Comparison of ENCODE assay signal across 16 cellular contexts in genomic region chr2:22481507-22482217, GRCh38.
"Had no signal": no experiment of that assay in that cellular context is flagged by ENCODE, and none has a peak within 500 bp of the region (broad histone marks: within the 10 kb centered on the region; RNA-seq: fewer than 3 reads in every experiment).

No MANE protein-coding gene starts in this region.

- H3K9me3 ChIP-seq: lower lobe of right lung, prostate gland, sigmoid colon, transverse colon had no signal

- H3K27ac Mint-ChIP-seq: activated naive CD4-positive, alpha-beta T cell treated with anti-CD3 and anti-CD28 coated beads for 36 hours; activated T-helper 2 cell treated with anti-CD3 and anti-CD28 coated beads, Interferon-gamma antibody, Interleukin-2, Interleukin-4, amounts not matched to agents 10 μg/mL and 5 μg/mL and 100 μg/mL, durations not matched to agents 14 hours and 24 hours and 36 hours; mesothelial cell of epicardium; stimulated activated memory B cell treated with anti-CD40 and anti-IgM and Interleukin-4, amounts not matched to agents 10 μg/mL and 1 μg/mL and 100 μg/mL, for 72 hours; T-helper 17 cell had no signal

- H3K4me3 ChIP-seq: cardiac muscle cell, lower lobe of right lung, prostate gland, sigmoid colon, transverse colon had no signal

- H3K27me3 ChIP-seq: cardiac muscle cell, sigmoid colon, transverse colon had no signal

- DNase-seq: activated CD4-positive, alpha-beta T cell treated with anti-CD3 and anti-CD28 coated beads, Interleukin-2, amount 50 U/mL, for 48 hours; activated naive CD4-positive, alpha-beta T cell treated with anti-CD3 and anti-CD28 coated beads for 36 hours; erythroblast; kidney glomerular epithelial cell; lower lobe of right lung; sigmoid colon; stimulated activated CD4-positive, alpha-beta T cell treated with anti-CD3 and anti-CD28 coated beads, Interleukin-12 subunit alpha, Interleukin-12 subunit beta, amount 100 ng/mL, for 4 hours; T-helper 17 cell; transverse colon; WERI-Rb-1 had no signal

- H3K4me1 Mint-ChIP-seq: stimulated activated memory B cell treated with anti-CD40 and anti-IgM and Interleukin-4, amounts not matched to agents 10 μg/mL and 1 μg/mL and 100 μg/mL, for 72 hours; T-helper 17 cell had no signal

- H3K27me3 Mint-ChIP-seq: stimulated activated memory B cell treated with anti-CD40 and anti-IgM and Interleukin-4, amounts not matched to agents 10 μg/mL and 1 μg/mL and 100 μg/mL, for 72 hours; T-helper 17 cell had no signal

- H3K27ac ChIP-seq: cardiac muscle cell, lower lobe of right lung, prostate gland, sigmoid colon, transverse colon, WERI-Rb-1 had no signal

- H3K36me3 Mint-ChIP-seq: mesothelial cell of epicardium; stimulated activated memory B cell treated with anti-CD40 and anti-IgM and Interleukin-4, amounts not matched to agents 10 μg/mL and 1 μg/mL and 100 μg/mL, for 72 hours had no signal

- H3K9me3 Mint-ChIP-seq: mesothelial cell of epicardium had no signal

- H3K4me3 Mint-ChIP-seq: activated naive CD4-positive, alpha-beta T cell treated with anti-CD3 and anti-CD28 coated beads for 36 hours; mesothelial cell of epicardium; stimulated activated memory B cell treated with anti-CD40 and anti-IgM and Interleukin-4, amounts not matched to agents 10 μg/mL and 1 μg/mL and 100 μg/mL, for 72 hours; T-helper 17 cell had no signal

- H3K36me3 ChIP-seq: cardiac muscle cell, lower lobe of right lung, prostate gland, sigmoid colon, transverse colon, WERI-Rb-1 had no signal

- H3K4me1 ChIP-seq: lower lobe of right lung, prostate gland, transverse colon had no signal

- FAIRE-seq: astrocyte had no signal
